Comparison of ENCODE assay signal across 16 cellular contexts in the genomic region with DNA sequence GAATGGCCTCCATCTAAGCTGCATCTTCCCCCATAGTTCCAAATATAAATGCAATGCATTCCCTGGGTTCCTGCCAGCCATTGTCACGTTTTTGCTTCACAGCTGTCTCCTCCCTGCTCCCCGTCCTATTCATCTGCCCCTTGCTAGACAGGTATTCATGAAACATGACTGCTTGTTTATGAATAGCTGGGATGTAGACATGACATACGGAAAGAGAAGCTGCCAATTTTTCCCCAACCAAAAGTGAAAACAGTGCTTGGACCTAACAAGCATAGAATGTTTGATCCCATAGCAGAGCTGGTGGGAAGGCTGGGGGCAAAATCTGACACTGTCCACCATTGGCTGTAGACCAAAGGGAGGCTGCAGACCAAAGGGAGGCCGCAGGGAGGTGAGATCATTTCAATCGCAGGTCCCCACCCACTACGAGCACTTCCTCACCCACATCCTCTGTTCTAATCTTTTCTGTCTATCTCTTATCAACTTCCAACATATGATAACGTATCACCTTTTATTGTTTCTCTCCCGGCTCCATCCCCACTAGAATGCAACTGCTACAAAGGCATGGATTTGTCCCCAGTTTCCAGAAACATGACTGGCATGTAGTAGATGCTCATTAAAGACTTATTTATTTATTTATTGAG. TPM values are rescaled to one million over a fixed set of nuclear protein-coding genes. Genes with fewer than 3 reads are reported as not detected.
"Had no signal": no experiment of that assay in that cellular context is flagged by ENCODE, and none has a peak within 500 bp of the region (broad histone marks: within the 10 kb centered on the region; RNA-seq: fewer than 3 reads in every experiment).

No MANE protein-coding gene starts in this region.

- H3K4me3 ChIP-seq: esophagus muscularis mucosa, left ventricle myocardium inferior, psoas muscle, spleen, stomach, testis had no signal

- H3K27me3 ChIP-seq: esophagus muscularis mucosa, stomach, testis had no signal

- H3K27ac ChIP-seq: esophagus muscularis mucosa, left ventricle myocardium inferior, psoas muscle, spleen, stomach, testis had no signal

- DNase-seq: activated CD4-positive, CD25-positive, alpha-beta regulatory T cell; activated CD8-positive, alpha-beta memory T cell treated with anti-CD3 and anti-CD28 coated beads for 24 hours; activated naive CD4-positive, alpha-beta T cell; activated naive CD8-positive, alpha-beta T cell treated with anti-CD3 and anti-CD28 coated beads, Interleukin-2, amount 10 ng/mL, durations not matched to agents 7 days and 5 days; hippocampal formation; kidney; left ventricle myocardium inferior; nephron progenitor cell; psoas muscle; spleen; stomach; testis had no signal

- H3K4me1 ChIP-seq: esophagus muscularis mucosa, left ventricle myocardium inferior, psoas muscle, spleen, stomach, testis had no signal

- FAIRE-seq: kidney had no signal

- H3K9me3 ChIP-seq: esophagus muscularis mucosa, left ventricle myocardium inferior, psoas muscle, spleen, stomach, testis had no signal

- H3K36me3 ChIP-seq: esophagus muscularis mucosa, left ventricle myocardium inferior, spleen, stomach had no signal

- ATAC-seq: psoas muscle, sciatic nerve had no signal

RNA-seq across cellular contexts. Expression of gene GYG2, which starts 8.5 kb away (rescaled TPM):
- total RNA-seq: activated CD4-positive, alpha-beta T cell treated with anti-CD3 and anti-CD28 coated beads, Interleukin-2, amount 10 ng/mL, durations not matched to agents 24 days and 14 days; activated naive CD8-positive, alpha-beta T cell treated with anti-CD3 and anti-CD28 coated beads, Interleukin-2, amount 10 ng/mL, durations not matched to agents 7 days and 5 days; activated T-helper 1 cell treated with anti-CD3 and anti-CD28 coated beads, Interleukin-12 subunit alpha, Interleukin-12 subunit beta, Interleukin-2, Interleukin-4 antibody, amounts not matched to agents 30 ng/mL and 10 ng/mL and 1 ng/mL, durations not matched to agents 14 hours and 24 hours and 36 hours had no signal
